In the genomic region with DNA sequence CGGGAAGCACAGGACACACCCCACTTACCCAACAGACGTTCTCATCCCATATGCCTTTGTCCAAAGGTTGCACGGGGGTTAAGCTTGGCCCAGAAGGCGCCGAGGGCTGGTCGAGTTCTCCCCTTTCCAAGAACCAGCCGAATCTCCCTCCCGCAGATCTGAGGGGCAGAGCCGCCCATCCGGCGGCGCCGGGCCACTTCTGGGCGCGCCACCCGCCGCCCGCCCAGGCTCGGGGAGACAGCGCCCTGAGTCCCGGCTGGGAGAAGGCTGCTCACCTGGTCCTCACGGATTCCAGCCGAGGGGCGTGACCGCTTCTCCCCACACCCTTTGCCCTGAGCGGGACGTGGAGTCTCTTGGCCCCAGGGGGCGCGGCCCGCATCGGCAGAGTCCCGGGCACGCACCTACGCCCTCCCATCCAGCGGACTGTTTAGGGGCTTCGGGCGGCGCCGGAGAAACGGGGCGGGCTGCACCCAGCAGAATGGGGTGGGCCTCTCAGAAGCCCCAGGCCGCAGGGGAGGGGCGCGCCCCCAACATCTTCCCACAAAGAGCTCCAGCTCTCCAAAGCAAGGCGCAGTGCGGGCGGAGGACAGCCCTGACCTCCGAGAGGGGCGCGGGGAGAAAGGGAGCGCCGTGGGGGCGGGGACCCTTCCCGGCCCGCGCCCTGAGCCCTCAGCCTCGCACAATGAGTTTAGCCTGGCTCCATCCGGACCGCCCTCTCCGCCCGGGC, we compare ENCODE assay signal across 8 cellular contexts. TPM values are rescaled to one million over a fixed set of nuclear protein-coding genes. Genes with fewer than 3 reads are reported as not detected.
A peak's percentile ranks its signal among the peaks of the same experiment; 100 is the strongest.
DNase-seq lines count a peak whose midpoint lies in the region; ATAC-seq and TF ChIP-seq lines count a peak whose summit lies in the region.

No MANE protein-coding gene starts in this region.

- no peaks in the 10 kb centered on the region for H3F3A ChIP-seq in OCI-LY1 (ENCODE audit: insufficient read depth, low read length)

- WGBS in suprapubic skin, result 1% methylated on average over 16 of the region's 61 CpGs

- H3K36me3 Mint-ChIP-seq in MCF 10A (ENCODE audit: insufficient read depth, unreplicated experiment), result no peaks in the 10 kb centered on the region

- no peaks in the 10 kb centered on the region for H3K9me3 Mint-ChIP-seq in MCF 10A (ENCODE audit: unreplicated experiment)

- H3K27ac Mint-ChIP-seq in MCF 10A (ENCODE audit: low read depth, unreplicated experiment), result no peak overlapping the region

- H3K9me3 ChIP-seq in OCI-LY1 (ENCODE audit: low read length) (no peaks in the 10 kb centered on the region), left lung (no peaks in the 10 kb centered on the region), suprapubic skin (no peaks in the 10 kb centered on the region)

- H3K27ac ChIP-seq in OCI-LY1 (ENCODE audit: low read depth, low read length, poor library complexity, severe bottlenecking) (no peak overlapping the region), left lung (peak overlapping the region; percentile 22 to 28), suprapubic skin (peak overlapping the region; percentile 74)

- peaks cover 21% of the 10 kb centered on the region for H3K4me1 ChIP-seq in OCI-LY1 (ENCODE audit: insufficient read depth, low read length, severe bottlenecking)
- H3K4me1 ChIP-seq in left lung, result peaks cover 10 to 23% of the 10 kb centered on the region in 2 donors
- H3K4me1 ChIP-seq in suprapubic skin, result peaks cover 25% of the 10 kb centered on the region

- no peaks in the 10 kb centered on the region for H3K27me3 Mint-ChIP-seq in MCF 10A (ENCODE audit: insufficient read depth, unreplicated experiment)

- intact Hi-C loops in MCF 10A (cut with micrococcal nuclease), result loop anchor here (2.0 kb wide), 2 partner anchors 43 kb away; partner anchors contain the start of gene TIPRL
- intact Hi-C loops in left lung (cut with DNase I), result no loop called here

- no peak for TF ChIP-seq EP300 in suprapubic skin (IDR thresholded peaks at IDR 0.05)

- peak overlapping the region; percentile 61 for H3K4me3 ChIP-seq in OCI-LY1 (ENCODE audit: low read depth, low read length, poor library complexity, severe bottlenecking)
- H3K4me3 ChIP-seq in left lung, result peak overlapping the region; percentile 73 to 82
- H3K4me3 ChIP-seq in suprapubic skin, result peak overlapping the region; percentile 93

- CTCF ChIA-PET in MCF 10A (lab: Yijun Ruan, JAX), result interaction anchor here (0.9 to 3.5 kb wide), 10 partner anchors 9 to 448 kb away, joined by 3 to 26 read pairs (median 8); no protein-coding TSS in a partner anchor

- no TSS peak for BruUV-seq in MCF 10A (replicated peaks; lab: Mats Ljungman, UMichigan)

- H3K79me2 ChIP-seq in OCI-LY1 (ENCODE audit: insufficient read depth, low read length), result no peaks in the 10 kb centered on the region

- no peaks in the 10 kb centered on the region for H4K20me1 ChIP-seq in OCI-LY1 (ENCODE audit: insufficient read depth, low read length)

- peak overlapping the region; percentile 80 for H3K4me2 ChIP-seq in OCI-LY1 (ENCODE audit: low read length)

- H3K36me3 ChIP-seq in OCI-LY1 (ENCODE audit: insufficient read depth, low read length), result no peaks in the 10 kb centered on the region
- H3K36me3 ChIP-seq in left lung, result no peaks in the 10 kb centered on the region
- no peaks in the 10 kb centered on the region for H3K36me3 ChIP-seq in suprapubic skin

- peaks cover 15% of the 10 kb centered on the region for H3K4me1 Mint-ChIP-seq in MCF 10A (ENCODE audit: insufficient read depth, unreplicated experiment)

- TF ChIP-seq CTCF in OCI-LY1 (IDR thresholded peaks at IDR 0.05; ENCODE audit: low read length), result no peak
- TF ChIP-seq CTCF in MCF 10A (IDR thresholded peaks at IDR 0.05; ENCODE audit: unreplicated experiment), result no peak
- TF ChIP-seq CTCF in left lung (IDR thresholded peaks at IDR 0.05), result no peak
- TF ChIP-seq CTCF in suprapubic skin (IDR thresholded peaks at IDR 0.05), result no peak

- POLR2A ChIA-PET in MCF 10A (lab: Yijun Ruan, JAX), result interaction anchor here (1.1 to 3.4 kb wide), 8 partner anchors 9 to 200 kb away, joined by 3 to 14 read pairs (median 6); partner anchors contain the start of genes DCAF6, MPC2 and SFT2D2

- peak; percentile 33 for DNase-seq in activated CD4-positive, CD25-positive, alpha-beta regulatory T cell treated with anti-CD3 and anti-CD28 coated beads, Interleukin-2, amount 50 U/mL, for 72 hours
- DNase-seq in activated CD4-positive, CD25-positive, alpha-beta regulatory T cell (lab: John Stamatoyannopoulos, UW), result no peak
- DNase-seq in MCF 10A (ENCODE audit: unreplicated experiment) (peak; percentile 53), left lung (peak; percentile 37 to 76), suprapubic skin (ENCODE audit: low spot score in 2 of 2) (no peak), T-helper 9 cell (no peak)

- H3K9ac ChIP-seq in OCI-LY1 (ENCODE audit: low read length), result peak overlapping the region; percentile 35; the same call in 1 of the 2 replicates

- no peaks in the 10 kb centered on the region; the same call in 1 of the 2 replicates for H3K27me3 ChIP-seq in OCI-LY1 (ENCODE audit: insufficient read depth, low read length)
- H3K27me3 ChIP-seq in left lung, result peaks cover 0 to 34% of the 10 kb centered on the region in 2 donors
- H3K27me3 ChIP-seq in suprapubic skin, result no peaks in the 10 kb centered on the region

- no peak overlapping the region for H2AFZ ChIP-seq in OCI-LY1 (ENCODE audit: low read length)

- no peak for TF ChIP-seq POLR2A in suprapubic skin (IDR thresholded peaks at IDR 0.05)

- peak overlapping the region; percentile 87 for H3K4me3 Mint-ChIP-seq in MCF 10A (ENCODE audit: unreplicated experiment)

- ATAC-seq in left lung (peak; percentile 72), HG03108 (IDR thresholded peaks at IDR 0.05; ENCODE audit: unreplicated experiment) (no peak)

- no peaks in the 10 kb centered on the region for H3K9me2 ChIP-seq in OCI-LY1 (ENCODE audit: low read depth, low read length)

RNA-seq across cellular contexts. Expression of gene GPR161, which starts 0.6 kb away (rescaled TPM):
- total RNA-seq in MCF 10A (2022) (6.6 and 10.2 TPM in 2 replicates), left lung (10 to 100 TPM in 1 of 2 donors, 1 to 10 TPM in 1; 9.3 to 22.0 TPM), suprapubic skin (1 to 10 TPM; 3.1 to 7.6 (median 4.2) TPM)

RNA-seq across cellular contexts. Expression of gene TIPRL, which starts 42.6 kb away (rescaled TPM):
- total RNA-seq in MCF 10A (2022) (90.9 and 111 TPM in 2 replicates), left lung (10 to 100 TPM; 26.2 to 26.7 TPM), suprapubic skin (10 to 100 TPM; 13.7 to 37.5 (median 18.9) TPM)

Comparison
In these comparisons a context has a peak if more than half of its experiments do, and no peak if none do; other contexts are left out.
1. DNase-seq: peak in activated CD4-positive, CD25-positive, alpha-beta regulatory T cell treated with anti-CD3 and anti-CD28 coated beads, Interleukin-2, amount 50 U/mL, for 72 hours (single experiment), MCF 10A (single experiment) and left lung (2 of 2); none in activated CD4-positive, CD25-positive, alpha-beta regulatory T cell (0 of 4), suprapubic skin (0 of 2) and T-helper 9 cell (single experiment).
2. Peak in every context shown above with its lines, with median percentiles within 50 percentile points of each other: H3K4me3 ChIP-seq.